In the genomic region with DNA sequence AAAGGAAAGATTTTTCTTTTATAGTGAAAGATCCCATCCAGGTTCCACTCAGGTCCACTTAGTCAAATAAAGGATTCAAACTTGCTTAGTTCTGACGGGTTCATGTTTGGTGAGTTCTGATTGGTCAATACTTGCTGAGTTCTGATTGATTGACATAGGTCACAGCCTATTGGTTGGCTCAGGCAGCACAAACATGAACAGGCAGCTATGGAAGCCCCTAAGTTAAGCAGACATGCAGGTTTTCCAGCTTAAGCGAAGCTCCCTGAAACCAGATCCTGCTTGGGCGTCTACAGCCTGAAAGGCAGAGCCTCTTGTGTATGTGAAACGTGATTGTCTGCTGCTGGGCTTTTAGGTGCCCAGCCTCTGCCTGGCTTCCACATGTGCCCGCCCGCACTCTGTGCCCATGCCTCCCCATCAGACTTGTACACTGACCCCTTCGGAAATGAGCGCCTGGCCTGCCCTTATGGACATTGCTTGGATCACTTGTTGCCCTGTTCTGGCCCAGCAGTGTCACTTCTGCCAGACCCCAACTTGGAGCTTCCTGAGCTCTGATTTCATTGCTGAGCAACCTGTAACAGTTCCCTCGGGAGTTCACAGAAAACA, we compare ENCODE assay signal across 1 cellular context.
A peak's percentile ranks its signal among the peaks of the same experiment; 100 is the strongest.
TF ChIP-seq lines count a peak whose summit lies in the region.

No MANE protein-coding gene starts in this region.

TF ChIP-seq in H1, 55 proteins besides CTCF, POLR2A, EP300 and RAD21 (continued from another document):
- peak; percentile 50 for TF ChIP-seq SP2 (IDR thresholded peaks at IDR 0.05; ENCODE audit: low read length)
